1 cellular context compared by ENCODE assay signal in the genomic region with DNA sequence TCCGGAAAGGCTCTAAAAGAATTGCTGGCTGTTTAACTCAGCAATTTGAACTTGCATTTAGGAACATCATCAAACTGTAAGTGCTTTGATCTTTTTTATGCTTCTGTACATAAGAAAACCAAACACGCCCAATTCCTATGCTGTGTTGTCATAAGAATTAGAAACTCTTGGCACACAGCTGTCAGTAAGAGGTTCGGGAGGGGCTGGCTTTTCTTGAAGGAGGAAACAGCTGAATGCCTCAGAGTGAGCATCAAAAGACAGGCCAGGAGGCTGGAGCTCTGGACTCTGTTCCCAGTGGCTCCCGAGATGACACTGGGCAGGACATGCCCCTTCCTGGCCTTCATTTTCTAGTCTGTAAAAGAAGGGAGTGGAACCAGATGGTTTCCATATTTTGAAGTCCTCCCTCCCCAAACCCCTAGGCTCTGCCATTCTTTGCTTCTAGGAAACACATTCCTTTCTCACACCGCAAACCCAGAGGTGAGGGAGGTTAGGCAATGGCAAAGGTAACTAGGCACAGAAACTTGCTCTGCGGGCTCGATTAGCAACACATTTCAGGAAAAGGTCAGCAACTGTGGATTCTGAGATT.
A peak's percentile ranks its signal among the peaks of the same experiment; 100 is the strongest.
TF ChIP-seq lines count a peak whose summit lies in the region.

No MANE protein-coding gene starts in this region.

TF ChIP-seq in HEK293, 187 proteins besides CTCF, POLR2A, EP300 and RAD21 (continued from another document):
- TF ChIP-seq, protein P1, sequence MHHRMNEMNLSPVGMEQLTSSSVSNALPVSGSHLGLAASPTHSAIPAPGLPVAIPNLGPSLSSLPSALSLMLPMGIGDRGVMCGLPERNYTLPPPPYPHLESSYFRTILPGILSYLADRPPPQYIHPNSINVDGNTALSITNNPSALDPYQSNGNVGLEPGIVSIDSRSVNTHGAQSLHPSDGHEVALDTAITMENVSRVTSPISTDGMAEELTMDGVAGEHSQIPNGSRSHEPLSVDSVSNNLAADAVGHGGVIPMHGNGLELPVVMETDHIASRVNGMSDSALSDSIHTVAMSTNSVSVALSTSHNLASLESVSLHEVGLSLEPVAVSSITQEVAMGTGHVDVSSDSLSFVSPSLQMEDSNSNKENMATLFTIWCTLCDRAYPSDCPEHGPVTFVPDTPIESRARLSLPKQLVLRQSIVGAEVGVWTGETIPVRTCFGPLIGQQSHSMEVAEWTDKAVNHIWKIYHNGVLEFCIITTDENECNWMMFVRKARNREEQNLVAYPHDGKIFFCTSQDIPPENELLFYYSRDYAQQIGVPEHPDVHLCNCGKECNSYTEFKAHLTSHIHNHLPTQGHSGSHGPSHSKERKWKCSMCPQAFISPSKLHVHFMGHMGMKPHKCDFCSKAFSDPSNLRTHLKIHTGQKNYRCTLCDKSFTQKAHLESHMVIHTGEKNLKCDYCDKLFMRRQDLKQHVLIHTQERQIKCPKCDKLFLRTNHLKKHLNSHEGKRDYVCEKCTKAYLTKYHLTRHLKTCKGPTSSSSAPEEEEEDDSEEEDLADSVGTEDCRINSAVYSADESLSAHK (tag by site-specific recombination; IDR thresholded peaks at IDR 0.05): peak; percentile 55; the same call in 1 of the 2 replicates
- TF ChIP-seq TRIM28 (IDR thresholded peaks at IDR 0.05; ENCODE audit: borderline replicate concordance, low read length): no peak
- peak; percentile 62; the same call in 1 of the 2 replicates for TF ChIP-seq WT1 (tag by site-specific recombination; IDR thresholded peaks at IDR 0.05)
- TF ChIP-seq ZNF175 (tag by site-specific recombination; IDR thresholded peaks at IDR 0.05): no peak
- TF ChIP-seq, protein P2, sequence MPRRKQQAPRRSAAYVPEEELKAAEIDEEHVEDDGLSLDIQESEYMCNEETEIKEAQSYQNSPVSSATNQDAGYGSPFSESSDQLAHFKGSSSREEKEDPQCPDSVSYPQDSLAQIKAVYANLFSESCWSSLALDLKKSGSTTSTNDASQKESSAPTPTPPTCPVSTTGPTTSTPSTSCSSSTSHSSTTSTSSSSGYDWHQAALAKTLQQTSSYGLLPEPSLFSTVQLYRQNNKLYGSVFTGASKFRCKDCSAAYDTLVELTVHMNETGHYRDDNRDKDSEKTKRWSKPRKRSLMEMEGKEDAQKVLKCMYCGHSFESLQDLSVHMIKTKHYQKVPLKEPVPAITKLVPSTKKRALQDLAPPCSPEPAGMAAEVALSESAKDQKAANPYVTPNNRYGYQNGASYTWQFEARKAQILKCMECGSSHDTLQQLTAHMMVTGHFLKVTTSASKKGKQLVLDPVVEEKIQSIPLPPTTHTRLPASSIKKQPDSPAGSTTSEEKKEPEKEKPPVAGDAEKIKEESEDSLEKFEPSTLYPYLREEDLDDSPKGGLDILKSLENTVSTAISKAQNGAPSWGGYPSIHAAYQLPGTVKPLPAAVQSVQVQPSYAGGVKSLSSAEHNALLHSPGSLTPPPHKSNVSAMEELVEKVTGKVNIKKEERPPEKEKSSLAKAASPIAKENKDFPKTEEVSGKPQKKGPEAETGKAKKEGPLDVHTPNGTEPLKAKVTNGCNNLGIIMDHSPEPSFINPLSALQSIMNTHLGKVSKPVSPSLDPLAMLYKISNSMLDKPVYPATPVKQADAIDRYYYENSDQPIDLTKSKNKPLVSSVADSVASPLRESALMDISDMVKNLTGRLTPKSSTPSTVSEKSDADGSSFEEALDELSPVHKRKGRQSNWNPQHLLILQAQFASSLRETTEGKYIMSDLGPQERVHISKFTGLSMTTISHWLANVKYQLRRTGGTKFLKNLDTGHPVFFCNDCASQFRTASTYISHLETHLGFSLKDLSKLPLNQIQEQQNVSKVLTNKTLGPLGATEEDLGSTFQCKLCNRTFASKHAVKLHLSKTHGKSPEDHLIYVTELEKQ (tag by site-specific recombination; IDR thresholded peaks at IDR 0.05; ENCODE audit: borderline replicate concordance): peak; percentile 74
- peak; percentile 77; the same call in 1 of the 2 replicates for TF ChIP-seq SP7 (tag by site-specific recombination; IDR thresholded peaks at IDR 0.05)
- TF ChIP-seq ZNF623 (tag by site-specific recombination; IDR thresholded peaks at IDR 0.05): no peak
- TF ChIP-seq, protein P3, sequence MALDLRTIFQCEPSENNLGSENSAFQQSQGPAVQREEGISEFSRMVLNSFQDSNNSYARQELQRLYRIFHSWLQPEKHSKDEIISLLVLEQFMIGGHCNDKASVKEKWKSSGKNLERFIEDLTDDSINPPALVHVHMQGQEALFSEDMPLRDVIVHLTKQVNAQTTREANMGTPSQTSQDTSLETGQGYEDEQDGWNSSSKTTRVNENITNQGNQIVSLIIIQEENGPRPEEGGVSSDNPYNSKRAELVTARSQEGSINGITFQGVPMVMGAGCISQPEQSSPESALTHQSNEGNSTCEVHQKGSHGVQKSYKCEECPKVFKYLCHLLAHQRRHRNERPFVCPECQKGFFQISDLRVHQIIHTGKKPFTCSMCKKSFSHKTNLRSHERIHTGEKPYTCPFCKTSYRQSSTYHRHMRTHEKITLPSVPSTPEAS (tag by site-specific recombination; IDR thresholded peaks at IDR 0.05): no peak
- TF ChIP-seq OSR2 (tag by site-specific recombination; IDR thresholded peaks at IDR 0.05): peak; percentile 16; the same call in 1 of the 2 replicates
- TF ChIP-seq, protein P4, sequence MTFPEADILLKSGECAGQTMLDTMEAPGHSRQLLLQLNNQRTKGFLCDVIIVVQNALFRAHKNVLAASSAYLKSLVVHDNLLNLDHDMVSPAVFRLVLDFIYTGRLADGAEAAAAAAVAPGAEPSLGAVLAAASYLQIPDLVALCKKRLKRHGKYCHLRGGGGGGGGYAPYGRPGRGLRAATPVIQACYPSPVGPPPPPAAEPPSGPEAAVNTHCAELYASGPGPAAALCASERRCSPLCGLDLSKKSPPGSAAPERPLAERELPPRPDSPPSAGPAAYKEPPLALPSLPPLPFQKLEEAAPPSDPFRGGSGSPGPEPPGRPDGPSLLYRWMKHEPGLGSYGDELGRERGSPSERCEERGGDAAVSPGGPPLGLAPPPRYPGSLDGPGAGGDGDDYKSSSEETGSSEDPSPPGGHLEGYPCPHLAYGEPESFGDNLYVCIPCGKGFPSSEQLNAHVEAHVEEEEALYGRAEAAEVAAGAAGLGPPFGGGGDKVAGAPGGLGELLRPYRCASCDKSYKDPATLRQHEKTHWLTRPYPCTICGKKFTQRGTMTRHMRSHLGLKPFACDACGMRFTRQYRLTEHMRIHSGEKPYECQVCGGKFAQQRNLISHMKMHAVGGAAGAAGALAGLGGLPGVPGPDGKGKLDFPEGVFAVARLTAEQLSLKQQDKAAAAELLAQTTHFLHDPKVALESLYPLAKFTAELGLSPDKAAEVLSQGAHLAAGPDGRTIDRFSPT (tag by site-specific recombination; IDR thresholded peaks at IDR 0.05): no peak
- TF ChIP-seq ZNF366 (tag by site-specific recombination; conservative IDR thresholded peaks at IDR 0.05): peak; percentile 44; the same call in 1 of the 2 replicates
- TF ChIP-seq, protein P5, sequence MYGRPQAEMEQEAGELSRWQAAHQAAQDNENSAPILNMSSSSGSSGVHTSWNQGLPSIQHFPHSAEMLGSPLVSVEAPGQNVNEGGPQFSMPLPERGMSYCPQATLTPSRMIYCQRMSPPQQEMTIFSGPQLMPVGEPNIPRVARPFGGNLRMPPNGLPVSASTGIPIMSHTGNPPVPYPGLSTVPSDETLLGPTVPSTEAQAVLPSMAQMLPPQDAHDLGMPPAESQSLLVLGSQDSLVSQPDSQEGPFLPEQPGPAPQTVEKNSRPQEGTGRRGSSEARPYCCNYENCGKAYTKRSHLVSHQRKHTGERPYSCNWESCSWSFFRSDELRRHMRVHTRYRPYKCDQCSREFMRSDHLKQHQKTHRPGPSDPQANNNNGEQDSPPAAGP (tag by site-specific recombination; IDR thresholded peaks at IDR 0.05): peak; percentile 94
- TF ChIP-seq ZNF629 (tag by site-specific recombination; IDR thresholded peaks at IDR 0.05): peak; percentile 30
TF ChIP-seq in HEK293: peak in this region for 10.
